ENCODE assay signal across 12 cellular contexts in genomic region chr1:53685272-53686051, GRCh38. TPM values are rescaled to one million over a fixed set of nuclear protein-coding genes. Genes with fewer than 3 reads are reported as not detected.
DNase-seq lines count a peak whose midpoint lies in the region; ATAC-seq, FAIRE-seq and TF ChIP-seq lines count a peak whose summit lies in the region.
"Had no signal": no experiment of that assay in that cellular context is flagged by ENCODE, and none has a peak within 500 bp of the region (broad histone marks: within the 10 kb centered on the region; RNA-seq: fewer than 3 reads in every experiment).

No MANE protein-coding gene starts in this region.

- no peak for ATAC-seq in stimulated activated naive CD8-positive, alpha-beta T cell treated with anti-CD3 and anti-CD28 coated beads, Interleukin-15, amount 100 ng/mL, for 72 hours
- no peak for ATAC-seq in stimulated activated naive CD8-positive, alpha-beta T cell treated with anti-CD3 and anti-CD28 coated beads, Interleukin-15, Interleukin-2, amounts not matched to agents 100 U/mL and 50 U/mL, for 24 hours
- ATAC-seq in SK-N-SH treated with all-trans-retinoic acid at 6 μM for 48 hours (peak; percentile 64), HG03095 (IDR thresholded peaks at IDR 0.05; ENCODE audit: unreplicated experiment) (no peak)
- ATAC-seq: effector memory CD8-positive, alpha-beta T cell had no signal

- DNase-seq in stimulated activated naive CD8-positive, alpha-beta T cell treated with anti-CD3 and anti-CD28 coated beads, Interleukin-15, amount 100 ng/mL, for 72 hours = no peak
- DNase-seq in stimulated activated naive CD8-positive, alpha-beta T cell treated with anti-CD3 and anti-CD28 coated beads, Interleukin-15, Interleukin-2, amounts not matched to agents 100 U/mL and 50 U/mL, for 24 hours = no peak
- peak; percentile 28 for DNase-seq in fibroblast of villous mesenchyme (ENCODE audit: low read depth)
- peak; percentile 37 for DNase-seq in urothelium cell line (ENCODE audit: low spot score)
- no peak for DNase-seq in CD14-positive monocyte (ENCODE audit: low spot score)
- DNase-seq in OCI-M1 (lab: John Stamatoyannopoulos, UW) = no peak
- DNase-seq: effector memory CD8-positive, alpha-beta T cell; Karpas-422; RPMI8226 had no signal

- no peaks in the 10 kb centered on the region for H3K9me3 Mint-ChIP-seq in stimulated activated naive CD8-positive, alpha-beta T cell treated with anti-CD3 and anti-CD28 coated beads, Interleukin-15, amount 100 ng/mL, for 72 hours
- peaks cover 0 to 2% (median 0%) of the 10 kb centered on the region in 7 donors for H3K9me3 Mint-ChIP-seq in CD14-positive monocyte
- H3K9me3 Mint-ChIP-seq: effector memory CD8-positive, alpha-beta T cell had no signal

- no peak overlapping the region for H3K4me3 ChIP-seq in fibroblast of villous mesenchyme (ENCODE audit: low read depth, low read length)
- H3K4me3 ChIP-seq: lung had no signal

- TF ChIP-seq CTCF in fibroblast of villous mesenchyme (IDR thresholded peaks at IDR 0.05; ENCODE audit: insufficient read depth, low read depth, low read length) (no peak), CD14-positive monocyte (IDR thresholded peaks at IDR 0.05) (no peak)

- H3K4me1 Mint-ChIP-seq in stimulated activated naive CD8-positive, alpha-beta T cell treated with anti-CD3 and anti-CD28 coated beads, Interleukin-15, amount 100 ng/mL, for 72 hours = peaks cover 15% of the 10 kb centered on the region
- peaks cover 15% of the 10 kb centered on the region for H3K4me1 Mint-ChIP-seq in CD14-positive monocyte

- H3K27me3 Mint-ChIP-seq in stimulated activated naive CD8-positive, alpha-beta T cell treated with anti-CD3 and anti-CD28 coated beads, Interleukin-15, amount 100 ng/mL, for 72 hours = peaks cover 21% of the 10 kb centered on the region
- peaks cover 6 to 30% (median 10%) of the 10 kb centered on the region in 3 donors for H3K27me3 Mint-ChIP-seq in CD14-positive monocyte (ENCODE audit: low read depth in 3 of 3)

- H3K27ac Mint-ChIP-seq in stimulated activated naive CD8-positive, alpha-beta T cell treated with anti-CD3 and anti-CD28 coated beads, Interleukin-15, amount 100 ng/mL, for 72 hours = peak overlapping the region; percentile 3 to 81
- H3K27ac Mint-ChIP-seq in CD14-positive monocyte = no peak overlapping the region

- no peaks in the 10 kb centered on the region for H3K36me3 Mint-ChIP-seq in CD14-positive monocyte

- FAIRE-seq in urothelium cell line (lab: Jason Lieb, UNC) = no peak

- intact Hi-C loops in CD14-positive monocyte (cut with micrococcal nuclease) = no loop called here

- H3K4me3 Mint-ChIP-seq in stimulated activated naive CD8-positive, alpha-beta T cell treated with anti-CD3 and anti-CD28 coated beads, Interleukin-15, amount 100 ng/mL, for 72 hours = no peak overlapping the region
- H3K4me3 Mint-ChIP-seq in CD14-positive monocyte = peak overlapping the region in 1 of 2 donors; percentile 33
- H3K4me3 Mint-ChIP-seq: effector memory CD8-positive, alpha-beta T cell had no signal

TF ChIP-seq in SK-N-SH treated with all-trans-retinoic acid at 6 μM for 48 hours, 23 proteins besides CTCF, POLR2A, EP300 and RAD21:
- TF ChIP-seq OSR1 (CRISPR knock-in tag; IDR thresholded peaks at IDR 0.05) = no peak

RNA-seq across cellular contexts. Expression of gene GLIS1, which starts 53.5 kb away (rescaled TPM):
- total RNA-seq in fibroblast of villous mesenchyme = 0.43 and 0.97 TPM in 2 replicates
- not detected for polyA plus RNA-seq in CD14-positive monocyte

Comparison
In these comparisons a context has a peak if more than half of its experiments do, and no peak if none do; other contexts are left out.
1. DNase-seq: peak in fibroblast of villous mesenchyme (single experiment) and urothelium cell line (single experiment); none in stimulated activated naive CD8-positive, alpha-beta T cell treated with anti-CD3 and anti-CD28 coated beads, Interleukin-15, amount 100 ng/mL, for 72 hours (0 of 2), stimulated activated naive CD8-positive, alpha-beta T cell treated with anti-CD3 and anti-CD28 coated beads, Interleukin-15, Interleukin-2, amounts not matched to agents 100 U/mL and 50 U/mL, for 24 hours (single experiment), CD14-positive monocyte (single experiment) and OCI-M1 (single experiment).
2. H3K27ac Mint-ChIP-seq: peak in stimulated activated naive CD8-positive, alpha-beta T cell treated with anti-CD3 and anti-CD28 coated beads, Interleukin-15, amount 100 ng/mL, for 72 hours (2 of 2); none in CD14-positive monocyte (0 of 7).